Comparison of ENCODE assay signal across 9 cellular contexts in genomic region chr16:85673529-85674417, GRCh38. TPM values are rescaled to one million over a fixed set of nuclear protein-coding genes. Genes with fewer than 3 reads are reported as not detected.
A peak's percentile ranks its signal among the peaks of the same experiment; 100 is the strongest.
DNase-seq lines count a peak whose midpoint lies in the region; TF ChIP-seq lines count a peak whose summit lies in the region.
"Had no signal": no experiment of that assay in that cellular context is flagged by ENCODE, and none has a peak within 500 bp of the region (broad histone marks: within the 10 kb centered on the region; RNA-seq: fewer than 3 reads in every experiment).

No MANE protein-coding gene starts in this region.

- TF ChIP-seq POLR2A in adrenal gland (IDR thresholded peaks at IDR 0.05), result peak in 1 of 2 donors; percentile 62
- TF ChIP-seq POLR2A in stomach (IDR thresholded peaks at IDR 0.05), result no peak
- no peak for TF ChIP-seq POLR2A in tibial nerve (IDR thresholded peaks at IDR 0.05)

- H3K27me3 ChIP-seq in adrenal gland (no peaks in the 10 kb centered on the region), stomach (no peaks in the 10 kb centered on the region), tibial nerve (no peaks in the 10 kb centered on the region)

- TF ChIP-seq CTCF in adrenal gland (IDR thresholded peaks at IDR 0.05) (no peak), stomach (IDR thresholded peaks at IDR 0.05) (no peak), tibial nerve (IDR thresholded peaks at IDR 0.05) (no peak)

- H3K4me3 ChIP-seq in adrenal gland, result peak overlapping the region in 1 of 4 donors; percentile 17
- no peak overlapping the region for H3K4me3 ChIP-seq in stomach
- no peak overlapping the region for H3K4me3 ChIP-seq in tibial nerve
- H3K4me3 ChIP-seq: smooth muscle cell had no signal

- peaks cover 15 to 25% of the 10 kb centered on the region in 2 donors for H3K4me1 ChIP-seq in adrenal gland (replicated peaks in 1 of 2)
- H3K4me1 ChIP-seq in stomach, result peaks cover 20 to 34% (median 21%) of the 10 kb centered on the region in 4 donors
- H3K4me1 ChIP-seq in tibial nerve, result peaks cover 0 to 12% (median 4%) of the 10 kb centered on the region in 4 donors

- DNase-seq in DMS53 treated with DMSO at 0.1 percent for 48 hours (lab: John Stamatoyannopoulos, UW; ENCODE audit: unreplicated experiment) (peak; percentile 68), DMS53 (lab: John Stamatoyannopoulos, UW) (no peak), adrenal gland (peak; percentile 74 to 95 (median 91)), kidney glomerular epithelial cell (lab: John Stamatoyannopoulos, UW) (peak; percentile 31), stomach (peak; percentile 89), tibial nerve (ENCODE audit: low spot score in 2 of 2) (no peak), germinal center (ENCODE audit: low spot score) (no peak)
- DNase-seq in activated effector memory CD4-positive, alpha-beta T cell treated with anti-CD3 and anti-CD28 coated beads, Interleukin-2, amount 50 U/mL, for 16 hours, result no peak

- intact Hi-C loops in adrenal gland (cut with DNase I) (no loop called here), stomach (cut with DNase I; ENCODE audit: low total_unique reads) (no loop called here)

- H3K36me3 ChIP-seq in adrenal gland (replicated peaks in 1 of 2), result peaks cover 0 to 60% of the 10 kb centered on the region in 2 donors
- H3K36me3 ChIP-seq in stomach, result peaks cover 41 to 98% (median 76%) of the 10 kb centered on the region in 4 donors
- H3K36me3 ChIP-seq in tibial nerve, result peaks cover 0 to 83% (median 13%) of the 10 kb centered on the region in 3 donors

- WGBS in adrenal gland, 4 donors, result 34 to 50% (median 42%) methylated on average over 19 of the region's 19 CpGs
- WGBS in stomach, 5 donors, result 35 to 69% (median 38%) methylated on average over 16 to 19 of the region's 19 CpGs
- 57 to 65% methylated on average over 12 to 19 of the region's 19 CpGs for WGBS in tibial nerve, 2 donors

- TF ChIP-seq EP300 in stomach (IDR thresholded peaks at IDR 0.05) (no peak), tibial nerve (IDR thresholded peaks at IDR 0.05) (no peak)

- no peaks in the 10 kb centered on the region for H3K9me3 ChIP-seq in adrenal gland (replicated peaks in 1 of 3)
- H3K9me3 ChIP-seq in stomach, result no peaks in the 10 kb centered on the region
- H3K9me3 ChIP-seq in tibial nerve, result no peaks in the 10 kb centered on the region

- H3K27ac ChIP-seq in adrenal gland (peak overlapping the region; percentile 65 to 95 (median 83)), stomach (peak overlapping the region; percentile 42 to 70 (median 63)), tibial nerve (peak overlapping the region in 2 of 4 donors; percentile 24 to 27)

RNA-seq across cellular contexts. Expression of gene GINS2, which starts 15.0 kb away (rescaled TPM):
- total RNA-seq in adrenal gland (1 to 10 TPM in 6 of 8 donors, under 1 TPM in 2; 0.06 to 2.6 (median 1.7) TPM), stomach (1 to 10 TPM in 3 of 5 donors, under 1 TPM in 1, not detected in 1; 0.87 to 2.0 (median 1.9) TPM), tibial nerve (under 1 TPM in 2 of 4 donors, not detected in 2; 0.20 to 0.66 TPM)
- polyA plus RNA-seq in adrenal gland (1 to 10 TPM in 1 of 3 donors, under 1 TPM in 2; 0.72 to 1.2 (median 0.88) TPM), stomach (1 to 10 TPM; 1.5 to 3.6 (median 2.9) TPM)

Comparison
In these comparisons a context has a peak if more than half of its experiments do, and no peak if none do; other contexts are left out.
1. DNase-seq: peak in DMS53 treated with DMSO at 0.1 percent for 48 hours (single experiment), adrenal gland (7 of 7), kidney glomerular epithelial cell (single experiment) and stomach (single experiment); none in DMS53 (single experiment), tibial nerve (0 of 2), activated effector memory CD4-positive, alpha-beta T cell treated with anti-CD3 and anti-CD28 coated beads, Interleukin-2, amount 50 U/mL, for 16 hours (single experiment) and germinal center (single experiment).